Comparison of ENCODE assay signal across 17 cellular contexts in genomic region chr4:182827981-182828677, GRCh38.
"Had no signal": no experiment of that assay in that cellular context is flagged by ENCODE, and none has a peak within 500 bp of the region (broad histone marks: within the 10 kb centered on the region; RNA-seq: fewer than 3 reads in every experiment).

No MANE protein-coding gene starts in this region.

- H3K4me1 Mint-ChIP-seq: activated naive CD4-positive, alpha-beta T cell treated with anti-CD3 and anti-CD28 coated beads, Interleukin-2, amount 50 U/mL, for 24 hours; memory B cell had no signal

- H3K4me3 ChIP-seq: cardiac muscle cell, dorsolateral prefrontal cortex, gastroesophageal sphincter, left lung had no signal

- H3K36me3 Mint-ChIP-seq: activated naive CD4-positive, alpha-beta T cell treated with anti-CD3 and anti-CD28 coated beads, Interleukin-2, amount 50 U/mL, for 24 hours; naive thymus-derived CD8-positive, alpha-beta T cell; type B pancreatic cell had no signal

- H3K27ac Mint-ChIP-seq: activated CD4-positive, alpha-beta memory T cell treated with anti-CD3 and anti-CD28 coated beads, Interleukin-2, amount 10 ng/mL, durations not matched to agents 7 days and 5 days; activated CD4-positive, alpha-beta T cell treated with anti-CD3 and anti-CD28 coated beads for 36 hours; activated naive CD4-positive, alpha-beta T cell treated with anti-CD3 and anti-CD28 coated beads, Interleukin-2, amount 50 U/mL, for 24 hours; endodermal cell; memory B cell; naive thymus-derived CD8-positive, alpha-beta T cell; type B pancreatic cell had no signal

- ATAC-seq: activated CD4-positive, alpha-beta T cell treated with anti-CD3 and anti-CD28 coated beads for 36 hours; gastroesophageal sphincter; left lung; naive thymus-derived CD8-positive, alpha-beta T cell; sciatic nerve; stimulated activated naive CD8-positive, alpha-beta T cell treated with anti-CD3 and anti-CD28 coated beads, Interleukin-15, amount 100 ng/mL, for 72 hours had no signal

- H3K27me3 ChIP-seq: gastroesophageal sphincter had no signal

- DNase-seq: activated CD4-positive, alpha-beta memory T cell treated with anti-CD3 and anti-CD28 coated beads, Interleukin-2, amount 10 ng/mL, durations not matched to agents 7 days and 5 days; activated CD4-positive, alpha-beta T cell treated with anti-CD3 and anti-CD28 coated beads for 36 hours; activated effector memory CD4-positive, alpha-beta T cell treated with anti-CD3 and anti-CD28 coated beads, Interleukin-2, amount 50 U/mL, for 16 hours; activated T-cell treated with anti-CD3 and anti-CD28 coated beads, Interleukin-2, amount 50 U/mL, for 48 hours; endodermal cell; erythroblast; left lung; naive thymus-derived CD8-positive, alpha-beta T cell; stimulated activated naive CD8-positive, alpha-beta T cell treated with anti-CD3 and anti-CD28 coated beads, Interleukin-15, amount 100 ng/mL, for 72 hours had no signal

- H3K36me3 ChIP-seq: cardiac muscle cell, gastroesophageal sphincter, left lung had no signal

- H3K27ac ChIP-seq: cardiac muscle cell, dorsolateral prefrontal cortex, gastroesophageal sphincter, left lung had no signal

- H3K9me3 Mint-ChIP-seq: activated CD4-positive, alpha-beta memory T cell treated with anti-CD3 and anti-CD28 coated beads, Interleukin-2, amount 10 ng/mL, durations not matched to agents 7 days and 5 days; activated naive CD4-positive, alpha-beta T cell treated with anti-CD3 and anti-CD28 coated beads, Interleukin-2, amount 50 U/mL, for 24 hours; type B pancreatic cell had no signal

- H3K4me1 ChIP-seq: gastroesophageal sphincter, left lung had no signal

- FAIRE-seq: keratinocyte had no signal

- H3K4me3 Mint-ChIP-seq: activated CD4-positive, alpha-beta memory T cell treated with anti-CD3 and anti-CD28 coated beads, Interleukin-2, amount 10 ng/mL, durations not matched to agents 7 days and 5 days; activated CD4-positive, alpha-beta T cell treated with anti-CD3 and anti-CD28 coated beads for 36 hours; activated naive CD4-positive, alpha-beta T cell treated with anti-CD3 and anti-CD28 coated beads, Interleukin-2, amount 50 U/mL, for 24 hours; endodermal cell; memory B cell; naive thymus-derived CD8-positive, alpha-beta T cell; stimulated activated naive CD8-positive, alpha-beta T cell treated with anti-CD3 and anti-CD28 coated beads, Interleukin-15, amount 100 ng/mL, for 72 hours; type B pancreatic cell had no signal

- H3K9me3 ChIP-seq: gastroesophageal sphincter, left lung had no signal
